Comparison of ENCODE assay signal across 15 cellular contexts in the genomic region with DNA sequence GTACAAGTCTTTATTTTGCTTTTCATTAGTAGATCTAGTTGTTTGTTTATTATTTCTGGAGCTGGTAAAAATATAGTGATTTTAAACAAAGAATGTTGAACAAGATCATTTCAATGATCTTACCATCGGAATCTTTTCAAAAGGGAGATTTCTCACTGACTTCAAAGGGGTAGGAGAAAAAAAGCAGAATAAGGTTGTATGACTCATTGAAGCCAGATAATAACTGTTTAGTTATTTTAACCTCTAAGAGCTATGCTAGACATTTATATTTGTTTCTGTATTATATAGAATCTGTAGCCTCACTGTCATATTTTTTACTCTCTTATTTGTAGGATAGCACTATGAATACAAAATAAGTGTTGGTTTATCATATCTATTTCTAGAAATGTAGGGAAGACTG. TPM values are rescaled to one million over a fixed set of nuclear protein-coding genes. Genes with fewer than 3 reads are reported as not detected.
A peak's percentile ranks its signal among the peaks of the same experiment; 100 is the strongest.
DNase-seq lines count a peak whose midpoint lies in the region; ATAC-seq, FAIRE-seq and TF ChIP-seq lines count a peak whose summit lies in the region.
"Had no signal": no experiment of that assay in that cellular context is flagged by ENCODE, and none has a peak within 500 bp of the region (broad histone marks: within the 10 kb centered on the region; RNA-seq: fewer than 3 reads in every experiment).

No MANE protein-coding gene starts in this region.

- H3K27ac Mint-ChIP-seq in CD4-positive, alpha-beta memory T cell = peak overlapping the region; percentile 44 to 86 (median 84)
- peak overlapping the region; percentile 85 for H3K27ac Mint-ChIP-seq in activated CD8-positive, alpha-beta T cell treated with anti-CD3 and anti-CD28 coated beads for 36 hours

- H3K27me3 ChIP-seq in CD4-positive, alpha-beta memory T cell (ENCODE audit: insufficient read depth, low read length) = no peaks in the 10 kb centered on the region
- peaks cover 0 to 5% (median 0%) of the 10 kb centered on the region in 4 donors for H3K27me3 ChIP-seq in esophagus squamous epithelium

- H3K36me3 Mint-ChIP-seq in CD4-positive, alpha-beta memory T cell = peaks cover 4 to 7% of the 10 kb centered on the region in 2 donors
- H3K36me3 Mint-ChIP-seq in activated CD8-positive, alpha-beta T cell treated with anti-CD3 and anti-CD28 coated beads for 36 hours (ENCODE audit: low read depth) = peaks cover 65% of the 10 kb centered on the region

- 31 to 50% methylated on average over 1 of the region's 1 CpG for WGBS in esophagus squamous epithelium, 2 donors

- no peak overlapping the region for H3K4me3 ChIP-seq in CD4-positive, alpha-beta memory T cell (ENCODE audit: low read length in 2 of 2)
- H3K4me3 ChIP-seq in kidney (ENCODE audit: low read length in 2 of 2) = no peak overlapping the region
- H3K4me3 ChIP-seq in esophagus squamous epithelium = no peak overlapping the region
- H3K4me3 ChIP-seq: coronary artery had no signal

- FAIRE-seq in kidney (lab: Jason Lieb, UNC) = peak; percentile 15

- peak overlapping the region in 6 of 8 donors; percentile 14 to 82 (median 43) for H3K4me3 Mint-ChIP-seq in CD4-positive, alpha-beta memory T cell
- no peak overlapping the region for H3K4me3 Mint-ChIP-seq in activated CD8-positive, alpha-beta T cell treated with anti-CD3 and anti-CD28 coated beads for 36 hours
- H3K4me3 Mint-ChIP-seq: activated CD8-positive, alpha-beta memory T cell treated with anti-CD3 and anti-CD28 coated beads, Interleukin-2, amount 10 ng/mL, durations not matched to agents 7 days and 5 days had no signal

- H3K9me3 Mint-ChIP-seq in CD4-positive, alpha-beta memory T cell = peaks cover 0 to 11% (median 7%) of the 10 kb centered on the region in 8 donors
- H3K9me3 Mint-ChIP-seq in activated CD8-positive, alpha-beta T cell treated with anti-CD3 and anti-CD28 coated beads for 36 hours = peaks cover 31% of the 10 kb centered on the region

- H3K36me3 ChIP-seq in CD4-positive, alpha-beta memory T cell (ENCODE audit: insufficient read depth, low read length) = no peaks in the 10 kb centered on the region
- H3K36me3 ChIP-seq in kidney (ENCODE audit: control insufficient read depth in 1 of 2, insufficient read depth in 2 of 2, low read length in 2 of 2) (no peaks in the 10 kb centered on the region), esophagus squamous epithelium (no peaks in the 10 kb centered on the region)

- ATAC-seq in activated CD8-positive, alpha-beta T cell treated with anti-CD3 and anti-CD28 coated beads for 36 hours = peak; percentile 41
- no peak for ATAC-seq in HG03442 (IDR thresholded peaks at IDR 0.05; ENCODE audit: unreplicated experiment)
- ATAC-seq in left lobe of liver = no peak
- ATAC-seq: activated CD8-positive, alpha-beta memory T cell treated with anti-CD3 and anti-CD28 coated beads, Interleukin-2, amount 10 ng/mL, durations not matched to agents 7 days and 5 days had no signal

- H3K27ac ChIP-seq in CD4-positive, alpha-beta memory T cell (ENCODE audit: low read depth, low read length) = no peak overlapping the region
- no peak overlapping the region for H3K27ac ChIP-seq in kidney (ENCODE audit: low read depth in 2 of 2, low read length in 2 of 2)
- no peak overlapping the region for H3K27ac ChIP-seq in esophagus squamous epithelium
- H3K27ac ChIP-seq: 22Rv1, coronary artery, epithelial cell of prostate had no signal

- CTCF ChIA-PET in CD4-positive, alpha-beta memory T cell (lab: Charles Lee; ENCODE audit: partially characterized antibody) = interaction anchor here (1.0 to 4.4 kb wide), 6 partner anchors 9 to 273 kb away, joined by 3 to 25 read pairs (median 4); no protein-coding TSS in a partner anchor
- CTCF ChIA-PET in activated CD8-positive, alpha-beta T cell treated with anti-CD3 and anti-CD28 coated beads for 36 hours (lab: Charles Lee) = interaction anchor here (0.9 to 2.8 kb wide), 5 partner anchors 9 to 155 kb away, joined by 3 to 9 read pairs (median 3); partner anchors contain the start of gene PDE3B

- DNase-seq in NOMO-1 treated with DMSO at 0.1 percent for 48 hours (lab: John Stamatoyannopoulos, UW; ENCODE audit: unreplicated experiment) = peak; percentile 61
- DNase-seq in NOMO-1 treated with dmso at 0.1 percent for 144 hours (lab: John Stamatoyannopoulos, UW; ENCODE audit: unreplicated experiment) = no peak
- DNase-seq in CD4-positive, alpha-beta memory T cell = no peak
- DNase-seq in activated CD8-positive, alpha-beta T cell treated with anti-CD3 and anti-CD28 coated beads for 36 hours = no peak
- no peak for DNase-seq in kidney
- DNase-seq in left lobe of liver (ENCODE audit: low spot score) = no peak
- DNase-seq in esophagus squamous epithelium (lab: John Stamatoyannopoulos, UW) = no peak
- DNase-seq: activated CD8-positive, alpha-beta memory T cell treated with anti-CD3 and anti-CD28 coated beads, Interleukin-2, amount 10 ng/mL, durations not matched to agents 7 days and 5 days; C1 segment of cervical spinal cord; mesenchymal stem cell; NCI-H187 had no signal

- H3K9me3 ChIP-seq in CD4-positive, alpha-beta memory T cell (ENCODE audit: control insufficient read depth in 1 of 2, low read length in 2 of 2) = no peaks in the 10 kb centered on the region
- H3K9me3 ChIP-seq in kidney (ENCODE audit: control insufficient read depth in 1 of 2, low read length in 2 of 2) (no peaks in the 10 kb centered on the region), esophagus squamous epithelium (no peaks in the 10 kb centered on the region)

- intact Hi-C loops in CD4-positive, alpha-beta memory T cell (cut with micrococcal nuclease) = loop anchor here (1.0 kb wide), 1 partner anchor 8 kb away; the partner anchor contains the start of gene PDE3B
- intact Hi-C loops in activated CD8-positive, alpha-beta T cell treated with anti-CD3 and anti-CD28 coated beads for 36 hours (cut with micrococcal nuclease) = no loop called here
- intact Hi-C loops in kidney (cut with DNase I) (no loop called here), esophagus squamous epithelium (cut with DNase I) (no loop called here)

- TF ChIP-seq POLR2A in esophagus squamous epithelium (IDR thresholded peaks at IDR 0.05) = no peak

- peaks cover 49 to 71% (median 55%) of the 10 kb centered on the region in 4 donors for H3K4me1 Mint-ChIP-seq in CD4-positive, alpha-beta memory T cell
- peaks cover 62% of the 10 kb centered on the region for H3K4me1 Mint-ChIP-seq in activated CD8-positive, alpha-beta T cell treated with anti-CD3 and anti-CD28 coated beads for 36 hours (ENCODE audit: low read depth)

- peaks cover 63% of the 10 kb centered on the region for H3K4me1 ChIP-seq in CD4-positive, alpha-beta memory T cell (ENCODE audit: insufficient read depth, low read length)
- H3K4me1 ChIP-seq in kidney (ENCODE audit: control insufficient read depth in 1 of 2, insufficient read depth in 1 of 2, low read depth in 1 of 2, low read length in 2 of 2) (no peaks in the 10 kb centered on the region), esophagus squamous epithelium (no peaks in the 10 kb centered on the region)

- H3K9ac ChIP-seq in kidney (ENCODE audit: low read length in 2 of 2) = no peak overlapping the region

- POLR2A ChIA-PET in CD4-positive, alpha-beta memory T cell (lab: Charles Lee; ENCODE audit: partially characterized antibody) = interaction anchor here (1.2 to 5.1 kb wide), 8 partner anchors 9 to 129 kb away, joined by 3 to 66 read pairs (median 7); partner anchors contain the start of genes PDE3B and PSMA1
- POLR2A ChIA-PET in activated CD8-positive, alpha-beta T cell treated with anti-CD3 and anti-CD28 coated beads for 36 hours (lab: Charles Lee) = interaction anchor here (2.4 kb wide), 1 partner anchor 9 kb away, joined by 9 read pairs; the partner anchor contains the start of gene PDE3B

- no peaks in the 10 kb centered on the region for H3K27me3 Mint-ChIP-seq in CD4-positive, alpha-beta memory T cell
- H3K27me3 Mint-ChIP-seq in activated CD8-positive, alpha-beta T cell treated with anti-CD3 and anti-CD28 coated beads for 36 hours = no peaks in the 10 kb centered on the region
- H3K27me3 Mint-ChIP-seq: activated CD8-positive, alpha-beta memory T cell treated with anti-CD3 and anti-CD28 coated beads, Interleukin-2, amount 10 ng/mL, durations not matched to agents 7 days and 5 days had no signal

- no peak for TF ChIP-seq CTCF in activated CD8-positive, alpha-beta T cell treated with anti-CD3 and anti-CD28 coated beads for 36 hours (IDR thresholded peaks at IDR 0.05)
- TF ChIP-seq CTCF in kidney (IDR thresholded peaks at IDR 0.05; ENCODE audit: borderline replicate concordance, extremely low read depth, insufficient read depth) (no peak), esophagus squamous epithelium (IDR thresholded peaks at IDR 0.05) (no peak)

RNA-seq across cellular contexts. Expression of gene PDE3B, which starts 8.0 kb away (rescaled TPM):
- total RNA-seq in CD4-positive, alpha-beta memory T cell = 100 to 1,000 TPM; 219 to 222 TPM
- 10 to 100 TPM; 34.1 to 43.8 TPM for polyA plus RNA-seq in CD4-positive, alpha-beta memory T cell
- total RNA-seq in activated CD8-positive, alpha-beta T cell treated with anti-CD3 and anti-CD28 coated beads for 36 hours = 10 to 100 TPM; 42.3 to 43.1 TPM
- total RNA-seq in kidney = 7.4 TPM
- 0.99 TPM for polyA plus RNA-seq in kidney (ENCODE audit: insufficient read depth, low read depth, low replicate concordance)
- total RNA-seq in left lobe of liver = 41.1 TPM
- total RNA-seq in esophagus squamous epithelium = 10 to 100 TPM in 1 of 4 donors, 1 to 10 TPM in 3; 1.2 to 12.6 (median 2.1) TPM
